In genomic region chr2:69539549-69539908, GRCh38 we compare ENCODE assay signal across 22 cellular contexts.
DNase-seq lines count a peak whose midpoint lies in the region; ATAC-seq and TF ChIP-seq lines count a peak whose summit lies in the region.
"Had no signal": no experiment of that assay in that cellular context is flagged by ENCODE, and none has a peak within 500 bp of the region (broad histone marks: within the 10 kb centered on the region; RNA-seq: fewer than 3 reads in every experiment).

No MANE protein-coding gene starts in this region.

- no peak overlapping the region for H4K91ac ChIP-seq in trophoblast cell (ENCODE audit: low read depth, low read length)

- ATAC-seq in activated T-cell treated with anti-CD3 and anti-CD28 coated beads, Interleukin-2, amount 50 U/mL, for 72 hours (replicated peaks in 1 of 2): no peak
- no peak for ATAC-seq in effector memory CD8-positive, alpha-beta T cell (replicated peaks)
- no peak for ATAC-seq in GM18517 (IDR thresholded peaks at IDR 0.05; ENCODE audit: unreplicated experiment)

- no peak overlapping the region for H2AK5ac ChIP-seq in trophoblast cell (ENCODE audit: low read length)

- DNase-seq in activated T-cell treated with anti-CD3 and anti-CD28 coated beads, Interleukin-2, amount 50 U/mL, for 72 hours: no peak
- DNase-seq in activated T-cell treated with anti-CD3 and anti-CD28 coated beads for 4 hours (no peak), PC-9 (no peak), trophoblast cell (no peak), NCI-H1092 treated with DMSO at 0.1 percent for 48 hours (lab: John Stamatoyannopoulos, UW) (no peak), caudate nucleus (lab: John Stamatoyannopoulos, UW) (no peak)
- no peak for DNase-seq in effector memory CD8-positive, alpha-beta T cell
- DNase-seq: BE2C, cerebellar nuclear complex, COR-L47, dorsolateral prefrontal cortex, KG1, naive B cell, NCI-H2081, NCI-H226, stomach, T-helper 2 cell, thyroid gland had no signal

- no peak overlapping the region for H3K14ac ChIP-seq in trophoblast cell (ENCODE audit: low read length)

- H3K4me3 ChIP-seq in PC-9: no peak overlapping the region
- no peak overlapping the region for H3K4me3 ChIP-seq in trophoblast cell (ENCODE audit: low read depth, low read length)
- H3K4me3 ChIP-seq: dorsolateral prefrontal cortex, MG63, skin epidermis, stomach, thyroid gland had no signal

- no peaks in the 10 kb centered on the region; the same call in 1 of the 2 replicates for H4K20me1 ChIP-seq in PC-9 (ENCODE audit: insufficient read depth)

- H4K12ac ChIP-seq in trophoblast cell (ENCODE audit: low read depth, low read length): no peak overlapping the region

- H3K79me1 ChIP-seq in trophoblast cell (ENCODE audit: low read length): peaks cover 2% of the 10 kb centered on the region

- no peak overlapping the region for H3K9ac ChIP-seq in trophoblast cell (ENCODE audit: low read length)

- H3K4me1 Mint-ChIP-seq in activated T-cell treated with anti-CD3 and anti-CD28 coated beads, Interleukin-2, amount 50 U/mL, for 72 hours (ENCODE audit: low read depth): peaks cover 33% of the 10 kb centered on the region
- peaks cover 28 to 55% of the 10 kb centered on the region in 2 donors for H3K4me1 Mint-ChIP-seq in effector memory CD8-positive, alpha-beta T cell (ENCODE audit: low read depth in 2 of 2)
- H3K4me1 Mint-ChIP-seq: mesothelial cell of epicardium had no signal

- no peak for TF ChIP-seq CTCF in PC-9 (conservative IDR thresholded peaks at IDR 0.05)

- H3K4me1 ChIP-seq in PC-9 (replicated peaks; ENCODE audit: insufficient read depth): peaks cover 38% of the 10 kb centered on the region
- peaks cover 13 to 18% of the 10 kb centered on the region in 2 experiments for H3K4me1 ChIP-seq in trophoblast cell (ENCODE audit: control insufficient read depth in 1 of 2, insufficient read depth in 2 of 2, low read length in 2 of 2)
- H3K4me1 ChIP-seq: BE2C had no signal

- H3K36me3 ChIP-seq in PC-9 (ENCODE audit: low read depth) (peaks cover 30% of the 10 kb centered on the region; the same call in 1 of the 2 replicates), trophoblast cell (ENCODE audit: control insufficient read depth in 1 of 2, insufficient read depth in 2 of 2, low read length in 2 of 2) (peaks cover 8 to 18% of the 10 kb centered on the region in 2 experiments)
- H3K36me3 ChIP-seq: BE2C had no signal

- no peak overlapping the region for H2BK5ac ChIP-seq in trophoblast cell (ENCODE audit: low read depth, low read length, poor library complexity)

- CTCF ChIA-PET in PC-9 (lab: Charles Lee): no interaction called here

- H3K27ac ChIP-seq in PC-9 (peak overlapping the region; percentile 62), trophoblast cell (ENCODE audit: low read depth, low read length) (peak overlapping the region; percentile 41), caudate nucleus (ENCODE audit: low read depth, low read length) (no peak overlapping the region)
- H3K27ac ChIP-seq: dorsolateral prefrontal cortex, skin epidermis, stomach, thyroid gland had no signal

- peaks cover 16% of the 10 kb centered on the region; the same call in 1 of the 2 replicates for H3K79me2 ChIP-seq in PC-9 (ENCODE audit: low read depth)
- no peaks in the 10 kb centered on the region for H3K79me2 ChIP-seq in trophoblast cell (ENCODE audit: control insufficient read depth, insufficient read depth, low read length, poor library complexity)

- no TSS peak for BruUV-seq in PC-9 (replicated peaks; lab: Mats Ljungman, UMichigan)

- H3K4me3 Mint-ChIP-seq in activated T-cell treated with anti-CD3 and anti-CD28 coated beads, Interleukin-2, amount 50 U/mL, for 72 hours: no peak overlapping the region
- no peak overlapping the region for H3K4me3 Mint-ChIP-seq in effector memory CD8-positive, alpha-beta T cell
- H3K4me3 Mint-ChIP-seq: mesothelial cell of epicardium, naive B cell had no signal

- no peak overlapping the region for H3K4ac ChIP-seq in trophoblast cell (ENCODE audit: low read depth, low read length)

- H3K36me3 Mint-ChIP-seq in activated T-cell treated with anti-CD3 and anti-CD28 coated beads, Interleukin-2, amount 50 U/mL, for 72 hours (ENCODE audit: insufficient read depth in 2 of 2): peaks cover 17 to 34% of the 10 kb centered on the region in 2 donors
- peaks cover 45% of the 10 kb centered on the region for H3K36me3 Mint-ChIP-seq in effector memory CD8-positive, alpha-beta T cell (ENCODE audit: insufficient read depth)

- intact Hi-C loops in PC-9 (cut with micrococcal nuclease; ENCODE audit: unreplicated experiment): no loop called here

- H3K18ac ChIP-seq in trophoblast cell (ENCODE audit: low read length): no peak overlapping the region

- no peak overlapping the region for H4K8ac ChIP-seq in trophoblast cell (ENCODE audit: low read depth, low read length)

- no peak overlapping the region for H2BK12ac ChIP-seq in trophoblast cell (ENCODE audit: low read length)

- H2BK120ac ChIP-seq in trophoblast cell (ENCODE audit: insufficient read depth, low read length, poor library complexity): no peak overlapping the region

- H3K4me2 ChIP-seq in PC-9 (peak overlapping the region; percentile 67; the same call in 1 of the 2 replicates), trophoblast cell (ENCODE audit: low read length) (no peak overlapping the region)

- POLR2A ChIA-PET in PC-9 (lab: Charles Lee; ENCODE audit: unreplicated experiment): no interaction called here

- H3K9me3 ChIP-seq in PC-9 (ENCODE audit: insufficient read depth, low read depth): no peaks in the 10 kb centered on the region; the same call in 1 of the 2 replicates
- H3K9me3 ChIP-seq in trophoblast cell (ENCODE audit: insufficient read depth, low read depth, low read length): no peaks in the 10 kb centered on the region
- H3K9me3 ChIP-seq: BE2C, MG63, stomach, thyroid gland had no signal

- no peak overlapping the region for H3K23ac ChIP-seq in trophoblast cell (ENCODE audit: low read length)

- peaks cover 33% of the 10 kb centered on the region for H3F3A ChIP-seq in PC-9 (ENCODE audit: insufficient read depth, low read depth)

- H3K27me3 ChIP-seq in PC-9 (ENCODE audit: insufficient read depth, low read depth): no peaks in the 10 kb centered on the region
- H3K27me3 ChIP-seq in trophoblast cell (ENCODE audit: insufficient read depth, low read length): no peaks in the 10 kb centered on the region
- H3K27me3 ChIP-seq: BE2C, dorsolateral prefrontal cortex, MG63, stomach, thyroid gland had no signal

- no peaks in the 10 kb centered on the region for H3K27me3 Mint-ChIP-seq in activated T-cell treated with anti-CD3 and anti-CD28 coated beads, Interleukin-2, amount 50 U/mL, for 72 hours (ENCODE audit: low read depth)
- H3K27me3 Mint-ChIP-seq in effector memory CD8-positive, alpha-beta T cell: no peaks in the 10 kb centered on the region
- H3K27me3 Mint-ChIP-seq: naive B cell had no signal

- no peaks in the 10 kb centered on the region for H3K9me2 ChIP-seq in PC-9 (ENCODE audit: insufficient read depth)

- no peaks in the 10 kb centered on the region for H3K9me3 Mint-ChIP-seq in activated T-cell treated with anti-CD3 and anti-CD28 coated beads, Interleukin-2, amount 50 U/mL, for 72 hours
- no peaks in the 10 kb centered on the region for H3K9me3 Mint-ChIP-seq in effector memory CD8-positive, alpha-beta T cell

- H3K27ac Mint-ChIP-seq in activated T-cell treated with anti-CD3 and anti-CD28 coated beads, Interleukin-2, amount 50 U/mL, for 72 hours: peak overlapping the region; percentile 10
- peak overlapping the region; percentile 58 to 90 for H3K27ac Mint-ChIP-seq in effector memory CD8-positive, alpha-beta T cell
- H3K27ac Mint-ChIP-seq: mesothelial cell of epicardium, naive B cell had no signal

- H2AFZ ChIP-seq in PC-9: no peak overlapping the region
- H2AFZ ChIP-seq in trophoblast cell (ENCODE audit: insufficient read depth, low read length, poor library complexity): no peak overlapping the region
